In the genomic region with DNA sequence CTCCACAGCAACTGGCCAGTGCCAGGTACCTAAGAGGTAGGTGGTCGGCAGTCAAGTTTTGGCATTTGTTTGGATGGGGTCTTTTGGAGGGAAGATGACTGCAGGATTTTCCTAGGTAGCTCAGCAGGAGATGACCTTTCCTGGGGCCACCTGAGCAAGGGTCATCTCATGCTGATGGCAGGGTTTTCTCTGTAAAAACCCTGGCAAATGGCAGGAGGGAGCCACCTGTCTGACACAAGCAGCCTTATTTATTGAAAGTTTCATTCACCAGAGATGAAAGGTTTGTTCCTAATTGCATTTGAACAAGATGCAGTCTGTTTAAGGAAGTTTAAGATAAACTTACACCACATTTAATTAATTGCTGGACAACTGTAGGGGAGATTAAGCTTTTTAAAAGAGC, we compare ENCODE assay signal across 19 cellular contexts. TPM values are rescaled to one million over a fixed set of nuclear protein-coding genes. Genes with fewer than 3 reads are reported as not detected.
DNase-seq lines count a peak whose midpoint lies in the region; ATAC-seq, FAIRE-seq and TF ChIP-seq lines count a peak whose summit lies in the region.
"Had no signal": no experiment of that assay in that cellular context is flagged by ENCODE, and none has a peak within 500 bp of the region (broad histone marks: within the 10 kb centered on the region; RNA-seq: fewer than 3 reads in every experiment).

No MANE protein-coding gene starts in this region.

- no TSS peak for BruUV-seq in HepG2 (replicated peaks; lab: Mats Ljungman, UMichigan)

- TF ChIP-seq EP300 in HepG2 (IDR thresholded peaks at IDR 0.05; ENCODE audit: low read depth in 2 of 2, low read length in 2 of 2) (no peak), HepG2 (CRISPR knock-in tag; IDR thresholded peaks at IDR 0.05; ENCODE audit: borderline replicate concordance) (no peak)

- H3K4me3 Mint-ChIP-seq in glutamatergic neuron (ENCODE audit: unreplicated experiment): peak overlapping the region; percentile 16
- H3K4me3 Mint-ChIP-seq: CD4-positive, alpha-beta memory T cell had no signal

- H4K20me1 ChIP-seq in HepG2 (ENCODE audit: insufficient read depth, low read length): no peaks in the 10 kb centered on the region

- no peak overlapping the region for H3K4me2 ChIP-seq in HepG2 (ENCODE audit: low read depth, low read length)

- no peaks in the 10 kb centered on the region for H3K27me3 ChIP-seq in liver (ENCODE audit: control insufficient read depth in 4 of 4, insufficient read depth in 4 of 4, low read length in 3 of 4)
- no peaks in the 10 kb centered on the region for H3K27me3 ChIP-seq in HepG2 (ENCODE audit: control insufficient read depth in 1 of 2, insufficient read depth in 2 of 2, low read length in 2 of 2)
- H3K27me3 ChIP-seq in lung (ENCODE audit: control insufficient read depth, insufficient read depth): no peaks in the 10 kb centered on the region

- DNase-seq in NCI-H82 treated with DMSO at 0.1 percent for 48 hours (lab: John Stamatoyannopoulos, UW; ENCODE audit: unreplicated experiment) (peak; percentile 13), NCI-H82 (lab: John Stamatoyannopoulos, UW) (no peak), HepG2 (ENCODE audit: low spot score) (no peak), glutamatergic neuron (no peak), lung (ENCODE audit: low spot score) (peak; percentile 19)
- DNase-seq: C1 segment of cervical spinal cord; Calu3; CD4-positive, alpha-beta memory T cell; COR-L47; DMS53; DMS79 treated with DMSO at 0.1 percent for 48 hours; GF-D8; GM23248; H9 had no signal

- H3K4me1 ChIP-seq in liver (ENCODE audit: control insufficient read depth in 4 of 4, insufficient read depth in 4 of 4, low read length in 3 of 4) (peaks cover 0 to 18% (median 10%) of the 10 kb centered on the region in 4 donors), HepG2 (ENCODE audit: insufficient read depth, low read length) (0 out of 2 replicates have a peak, but pooled peaks cover 12% of the 10 kb centered on the region), lung (ENCODE audit: control insufficient read depth in 2 of 2, insufficient read depth in 2 of 2, low read length in 2 of 2) (peaks cover 0 to 4% of the 10 kb centered on the region in 2 donors)

- peaks cover 2% of the 10 kb centered on the region for H3K27me3 Mint-ChIP-seq in glutamatergic neuron (ENCODE audit: unreplicated experiment)

- intact Hi-C loops in HepG2 (cut with micrococcal nuclease; ENCODE audit: unreplicated experiment): no loop called here

- FAIRE-seq in HepG2 (lab: Jason Lieb, UNC): no peak
- FAIRE-seq: GM12892, H1 had no signal

- 92% methylated on average over 1 of the region's 1 CpG for WGBS in liver
- 100% methylated on average over 1 of the region's 1 CpG for WGBS in HepG2 (ENCODE audit: low lambda C conversion rate)
- WGBS in lung, 2 donors: 83 to 98% methylated on average over 1 of the region's 1 CpG

- POLR2A ChIA-PET in HepG2 (lab: Yijun Ruan, JAX): no interaction called here

- H2AFZ ChIP-seq in HepG2 (ENCODE audit: low read length): no peak overlapping the region
- H2AFZ ChIP-seq: GM23248 had no signal

- TF ChIP-seq RAD21 in liver (IDR thresholded peaks at IDR 0.05) (peak; percentile 61 to 68), HepG2 (CRISPR knock-in tag; IDR thresholded peaks at IDR 0.05) (no peak)

- peaks cover 14% of the 10 kb centered on the region for H3K9me3 Mint-ChIP-seq in glutamatergic neuron (ENCODE audit: unreplicated experiment)
- H3K9me3 Mint-ChIP-seq: CD4-positive, alpha-beta memory T cell; H9 had no signal

- no peak for TF ChIP-seq CTCF in liver (IDR thresholded peaks at IDR 0.05; ENCODE audit: low read depth, low read length, missing input control)
- no peak for TF ChIP-seq CTCF in HepG2 (CRISPR knock-in tag; IDR thresholded peaks at IDR 0.05)
- no peak for TF ChIP-seq CTCF in glutamatergic neuron (IDR thresholded peaks at IDR 0.05; ENCODE audit: partially characterized antibody, unreplicated experiment)
- no peak for TF ChIP-seq CTCF in lung (IDR thresholded peaks at IDR 0.05; ENCODE audit: control extremely low read depth, extremely low read depth)

- CTCF ChIA-PET in HepG2 (lab: Yijun Ruan, JAX; ENCODE audit: low intra/inter-chr PET ratio, low total read pairs): no interaction called here

- H3K4me1 Mint-ChIP-seq in glutamatergic neuron (ENCODE audit: low read depth, unreplicated experiment): peaks cover 22% of the 10 kb centered on the region

- H3K27ac Mint-ChIP-seq in glutamatergic neuron (ENCODE audit: unreplicated experiment): no peak overlapping the region
- H3K27ac Mint-ChIP-seq: CD4-positive, alpha-beta memory T cell had no signal

- H3K27ac ChIP-seq in liver (ENCODE audit: low read depth in 1 of 2, low read length in 2 of 2): no peak overlapping the region
- H3K27ac ChIP-seq in HepG2 (ENCODE audit: extremely low read length, insufficient read depth, low read length): no peak overlapping the region
- H3K27ac ChIP-seq in lung (ENCODE audit: low read depth in 1 of 2, low read length in 1 of 2): no peak overlapping the region
- H3K27ac ChIP-seq: GM23248 had no signal

- H3K79me2 ChIP-seq in HepG2 (ENCODE audit: insufficient read depth, low read length): no peaks in the 10 kb centered on the region

- no peaks in the 10 kb centered on the region for H3K36me3 Mint-ChIP-seq in glutamatergic neuron (ENCODE audit: unreplicated experiment)

- H3K4me3 ChIP-seq in liver (ENCODE audit: low read depth in 1 of 3, low read length in 3 of 3) (no peak overlapping the region), HepG2 (replicated peaks in 1 of 3; ENCODE audit: insufficient read depth in 1 of 3, low read depth in 2 of 3, low read length in 3 of 3) (no peak overlapping the region), lung (no peak overlapping the region)
- H3K4me3 ChIP-seq: GM23248 had no signal

- H3K9ac ChIP-seq in liver (ENCODE audit: low read depth in 1 of 2, low read length in 2 of 2): no peak overlapping the region
- no peak overlapping the region for H3K9ac ChIP-seq in HepG2 (ENCODE audit: insufficient read depth, low read depth, low read length)
- H3K9ac ChIP-seq: GM23248 had no signal

- ATAC-seq in HepG2 (no peak), lung (ENCODE audit: insufficient read depth, low FRiP score) (no peak), GM21825 (IDR thresholded peaks at IDR 0.05; ENCODE audit: unreplicated experiment) (no peak), HG02981 (IDR thresholded peaks at IDR 0.05; ENCODE audit: unreplicated experiment) (no peak)

- in situ Hi-C loops in HepG2 (cut with HindIII; ENCODE audit: extremely low pct_ligation_motif_present, low pct_unique_long_range_greater_than_20kb): no loop called here

- H3K9me3 ChIP-seq in liver (ENCODE audit: control insufficient read depth in 4 of 4, low read length in 3 of 4): no peaks in the 10 kb centered on the region
- no peaks in the 10 kb centered on the region for H3K9me3 ChIP-seq in HepG2 (ENCODE audit: low read length)
- no peaks in the 10 kb centered on the region for H3K9me3 ChIP-seq in lung (ENCODE audit: control insufficient read depth in 2 of 2, insufficient read depth in 1 of 2, low read length in 1 of 2)

- H3K36me3 ChIP-seq in liver (ENCODE audit: control insufficient read depth in 4 of 4, insufficient read depth in 3 of 4, low read depth in 1 of 4, low read length in 3 of 4): peaks cover 0 to 2% (median under 1%) of the 10 kb centered on the region in 4 donors
- peaks cover 14 to 34% of the 10 kb centered on the region in 2 experiments for H3K36me3 ChIP-seq in HepG2 (replicated peaks in 1 of 2; ENCODE audit: control insufficient read depth in 1 of 2, insufficient read depth in 2 of 2, low read length in 2 of 2)
- peaks cover 0 to 2% of the 10 kb centered on the region in 2 donors for H3K36me3 ChIP-seq in lung (ENCODE audit: control insufficient read depth in 2 of 2, insufficient read depth in 2 of 2, low read length in 2 of 2)

- no peak for TF ChIP-seq POLR2A in HepG2 (IDR thresholded peaks at IDR 0.05; ENCODE audit: insufficient read depth in 1 of 2, low read depth in 2 of 2, low read length in 2 of 2)

TF ChIP-seq in HepG2, 621 proteins besides CTCF, POLR2A, EP300 and RAD21 (continues in another document):
- no peak for TF ChIP-seq FOXK2 (IDR thresholded peaks at IDR 0.05)
- TF ChIP-seq ZSCAN30 (CRISPR knock-in tag; IDR thresholded peaks at IDR 0.05): no peak
- TF ChIP-seq FOXO1 (CRISPR knock-in tag; IDR thresholded peaks at IDR 0.05): no peak
- TF ChIP-seq ZNF839 (CRISPR knock-in tag; IDR thresholded peaks at IDR 0.05; ENCODE audit: borderline replicate concordance): no peak
- TF ChIP-seq THAP11 (CRISPR knock-in tag; IDR thresholded peaks at IDR 0.05): no peak
- no peak for TF ChIP-seq ZNF780A (CRISPR knock-in tag; IDR thresholded peaks at IDR 0.05)
- TF ChIP-seq HES4 (CRISPR knock-in tag; IDR thresholded peaks at IDR 0.05; ENCODE audit: borderline replicate concordance): no peak
- no peak for TF ChIP-seq ZNF30 (CRISPR knock-in tag; IDR thresholded peaks at IDR 0.05)

RNA-seq across cellular contexts. Expression of gene ACAA2, which starts 31.6 kb away (rescaled TPM):
- 100 to 1,000 TPM in 1 of 2 donors, 10 to 100 TPM in 1; 55.6 to 674 TPM for total RNA-seq in liver
- polyA plus RNA-seq in liver: 1,000 to 10,000 TPM in 1 of 2 donors, 100 to 1,000 TPM in 1; 618 to 1,315 TPM
- 182 and 269 TPM in 2 replicates for total RNA-seq in HepG2 (2016; rRNA removed; fragmentation: Illumina TruSeq; extraction: Trizol)
- 66.8 and 71.6 TPM in 2 replicates for total RNA-seq in HepG2 (2016; cell fraction: cytosol; rRNA removed; fragmentation: Illumina TruSeq; extraction: Trizol; ENCODE audit: low read depth)
- 184 and 258 TPM in 2 replicates for total RNA-seq in HepG2 (2016; cell fraction: insoluble cytoplasmic fraction; rRNA removed; fragmentation: Illumina TruSeq; extraction: Trizol)
- 178 and 187 TPM in 2 replicates for total RNA-seq in HepG2 (2016; cell fraction: membrane; rRNA removed; fragmentation: Illumina TruSeq; extraction: Trizol)
- total RNA-seq in HepG2 (2016; cell fraction: nucleus; rRNA removed; fragmentation: Illumina TruSeq; extraction: Trizol): 79.1 and 82.2 TPM in 2 replicates
- polyA plus RNA-seq in HepG2 (2011; rRNA removed): 35.5 and 51.6 TPM in 2 replicates
- polyA plus RNA-seq in HepG2 (2011; cell fraction: cytosol; rRNA removed): 33.7 and 51.5 TPM in 2 replicates
- 16.7 and 21.8 TPM in 2 replicates for polyA plus RNA-seq in HepG2 (2011; cell fraction: nucleus; rRNA removed)
- 88.9 and 134 TPM in 2 replicates for polyA plus RNA-seq in HepG2 (2012)
- polyA plus RNA-seq in HepG2 (2016; cell fraction: cytosol; fragmentation: Illumina TruSeq; extraction: Trizol; ENCODE audit: low read depth): 103 and 113 TPM in 2 replicates
- polyA plus RNA-seq in HepG2 (2016; cell fraction: insoluble cytoplasmic fraction; fragmentation: Illumina TruSeq; extraction: Trizol; ENCODE audit: low read depth): 244 and 251 TPM in 2 replicates
- polyA plus RNA-seq in HepG2 (2016; cell fraction: membrane; fragmentation: Illumina TruSeq; extraction: Trizol; ENCODE audit: low read depth): 158 and 166 TPM in 2 replicates
- 102 and 114 TPM in 2 replicates for polyA plus RNA-seq in HepG2 (2016; cell fraction: nucleus; fragmentation: Illumina TruSeq; extraction: Trizol; ENCODE audit: insufficient read depth, low read depth)
- 17.9 and 23.0 TPM in 2 replicates for polyA minus RNA-seq in HepG2 (2011; rRNA and poly(A)+ RNA removed; ENCODE audit: low replicate concordance)
- polyA minus RNA-seq in HepG2 (2011; cell fraction: cytosol; rRNA and poly(A)+ RNA removed): 25.4 and 27.8 TPM in 2 replicates
- 27.8 and 29.3 TPM in 2 replicates for polyA minus RNA-seq in HepG2 (2011; cell fraction: nucleus; rRNA and poly(A)+ RNA removed)
- 109 TPM for total RNA-seq in glutamatergic neuron (ENCODE audit: unreplicated experiment)
- 10 to 100 TPM; 40.9 to 52.8 TPM for total RNA-seq in lung
- 10 to 100 TPM; 35.2 to 49.0 TPM for polyA plus RNA-seq in lung

Comparison
In these comparisons a context has a peak if more than half of its experiments do, and no peak if none do; other contexts are left out.
1. DNase-seq: peak in NCI-H82 treated with DMSO at 0.1 percent for 48 hours (single experiment) and lung (single experiment); none in NCI-H82 (single experiment), HepG2 (single experiment) and glutamatergic neuron (single experiment).